In genomic region chr2:96538487-96539214, GRCh38 we compare ENCODE assay signal across 9 cellular contexts. TPM values are rescaled to one million over a fixed set of nuclear protein-coding genes. Genes with fewer than 3 reads are reported as not detected.
DNase-seq lines count a peak whose midpoint lies in the region; ATAC-seq and TF ChIP-seq lines count a peak whose summit lies in the region.
"Had no signal": no experiment of that assay in that cellular context is flagged by ENCODE, and none has a peak within 500 bp of the region (broad histone marks: within the 10 kb centered on the region; RNA-seq: fewer than 3 reads in every experiment).

No MANE protein-coding gene starts in this region.

- peak; percentile 1 for TF ChIP-seq CTCF in GM12873 (IDR thresholded peaks at IDR 0.05; ENCODE audit: insufficient read depth, low read depth, low read length, missing control alignments)
- no peak for TF ChIP-seq CTCF in liver (IDR thresholded peaks at IDR 0.05; ENCODE audit: low read depth, low read length, missing input control)
- no peak for TF ChIP-seq CTCF in glutamatergic neuron (IDR thresholded peaks at IDR 0.05; ENCODE audit: partially characterized antibody, unreplicated experiment)

- H3K9me3 Mint-ChIP-seq in glutamatergic neuron (ENCODE audit: unreplicated experiment): peaks cover 4% of the 10 kb centered on the region

- ATAC-seq in activated CD4-positive, CD25-positive, alpha-beta regulatory T cell treated with anti-CD3 and anti-CD28 coated beads, Interleukin-2, amount 50 U/mL, for 24 hours: peak; percentile 44 to 47
- no peak for ATAC-seq in HG02885 (IDR thresholded peaks at IDR 0.05; ENCODE audit: poor library complexity, unreplicated experiment)
- no peak for ATAC-seq in GM18861 (IDR thresholded peaks at IDR 0.05; ENCODE audit: unreplicated experiment)

- peak overlapping the region; percentile 87 to 91 for H3K27ac ChIP-seq in liver (ENCODE audit: low read depth in 1 of 2, low read length in 2 of 2)

- no peak overlapping the region for H3K27ac Mint-ChIP-seq in glutamatergic neuron (ENCODE audit: unreplicated experiment)

- H3K36me3 Mint-ChIP-seq in glutamatergic neuron (ENCODE audit: unreplicated experiment): no peaks in the 10 kb centered on the region

- H3K36me3 ChIP-seq in liver (ENCODE audit: control insufficient read depth in 4 of 4, insufficient read depth in 3 of 4, low read depth in 1 of 4, low read length in 3 of 4): no peaks in the 10 kb centered on the region

- 61% methylated on average over 24 of the region's 24 CpGs for WGBS in liver

- no peaks in the 10 kb centered on the region for H3K27me3 ChIP-seq in liver (ENCODE audit: control insufficient read depth in 4 of 4, insufficient read depth in 4 of 4, low read length in 3 of 4)

- no peak overlapping the region for H3K4me3 Mint-ChIP-seq in glutamatergic neuron (ENCODE audit: unreplicated experiment)

- H3K4me1 Mint-ChIP-seq in glutamatergic neuron (ENCODE audit: low read depth, unreplicated experiment): no peaks in the 10 kb centered on the region

- peaks cover 3 to 10% (median 7%) of the 10 kb centered on the region in 4 donors for H3K4me1 ChIP-seq in liver (ENCODE audit: control insufficient read depth in 4 of 4, insufficient read depth in 4 of 4, low read length in 3 of 4)

- H3K9ac ChIP-seq in liver (ENCODE audit: low read depth in 1 of 2, low read length in 2 of 2): peak overlapping the region; percentile 42 to 53

- peak overlapping the region in 2 of 3 donors; percentile 4 to 45 for H3K4me3 ChIP-seq in liver (ENCODE audit: low read depth in 1 of 3, low read length in 3 of 3)

- peak; percentile 95 for DNase-seq in central memory CD4-positive, alpha-beta T cell
- peak; percentile 81 to 83 for DNase-seq in stimulated activated CD4-positive, alpha-beta T cell treated with anti-CD3 and anti-CD28 coated beads, Interleukin-4, amount 100 ng/mL, for 4 hours
- DNase-seq in glutamatergic neuron: no peak

- H3K27me3 Mint-ChIP-seq in glutamatergic neuron (ENCODE audit: unreplicated experiment): peaks cover 9% of the 10 kb centered on the region

- H3K9me3 ChIP-seq in liver (ENCODE audit: control insufficient read depth in 4 of 4, low read length in 3 of 4): no peaks in the 10 kb centered on the region

- no peak for TF ChIP-seq RAD21 in liver (IDR thresholded peaks at IDR 0.05)

TF ChIP-seq in liver, 16 proteins besides CTCF, POLR2A, EP300 and RAD21:
- TF ChIP-seq SP1 (IDR thresholded peaks at IDR 0.05) (peak; percentile 29), REST (IDR thresholded peaks at IDR 0.05) (no peak), TAF1 (conservative IDR thresholded peaks at IDR 0.05) (peak; percentile 30)

RNA-seq across cellular contexts. Expression of gene ARID5A, which starts 2.1 kb away (rescaled TPM):
- total RNA-seq in liver: 1 to 10 TPM; 7.4 to 9.3 TPM
- 10 to 100 TPM; 12.7 to 17.8 TPM for polyA plus RNA-seq in liver
- total RNA-seq in glutamatergic neuron (ENCODE audit: unreplicated experiment): 3.5 TPM

RNA-seq across cellular contexts. Expression of gene NEURL3, which starts 33.5 kb away (rescaled TPM):
- total RNA-seq in liver: 1 to 10 TPM; 1.8 to 3.4 TPM
- polyA plus RNA-seq in liver: under 1 TPM; 0.61 to 0.97 TPM
- not detected for total RNA-seq in glutamatergic neuron (ENCODE audit: unreplicated experiment)
- total RNA-seq: HT1080 had no signal

Comparison
In these comparisons a context has a peak if more than half of its experiments do, and no peak if none do; other contexts are left out.
1. ATAC-seq: peak in activated CD4-positive, CD25-positive, alpha-beta regulatory T cell treated with anti-CD3 and anti-CD28 coated beads, Interleukin-2, amount 50 U/mL, for 24 hours (2 of 2); none in HG02885 (single experiment) and GM18861 (single experiment).